In genomic region chr14:86217523-86217922, GRCh38 we compare ENCODE assay signal across 17 cellular contexts.
A peak's percentile ranks its signal among the peaks of the same experiment; 100 is the strongest.
DNase-seq lines count a peak whose midpoint lies in the region; ATAC-seq and TF ChIP-seq lines count a peak whose summit lies in the region.
"Had no signal": no experiment of that assay in that cellular context is flagged by ENCODE, and none has a peak within 500 bp of the region (broad histone marks: within the 10 kb centered on the region; RNA-seq: fewer than 3 reads in every experiment).

No MANE protein-coding gene starts in this region.

- no peak overlapping the region for H3K4me3 ChIP-seq in GM23338
- H3K4me3 ChIP-seq in Loucy (ENCODE audit: low read length, poor library complexity, severe bottlenecking): no peak overlapping the region
- no peak overlapping the region for H3K4me3 ChIP-seq in endodermal cell (ENCODE audit: low read length)
- no peak overlapping the region for H3K4me3 ChIP-seq in neural progenitor cell
- H3K4me3 ChIP-seq in stomach: no peak overlapping the region
- H3K4me3 ChIP-seq: HAP-1 had no signal

- intact Hi-C loops in stomach (cut with DNase I; ENCODE audit: low total_unique reads): no loop called here

- H3K27me3 Mint-ChIP-seq in GM23338 (ENCODE audit: insufficient read depth, low read depth, poor library complexity) (peaks cover 1% of the 10 kb centered on the region), endodermal cell (ENCODE audit: insufficient read depth) (no peaks in the 10 kb centered on the region), neural progenitor cell (ENCODE audit: insufficient read depth, low read depth) (no peaks in the 10 kb centered on the region)

- H3K27ac ChIP-seq in GM23338 (ENCODE audit: low read depth): no peak overlapping the region
- H3K27ac ChIP-seq in endodermal cell (ENCODE audit: low read depth, low read length): no peak overlapping the region
- H3K27ac ChIP-seq in neural progenitor cell: no peak overlapping the region
- no peak overlapping the region for H3K27ac ChIP-seq in stomach

- peaks cover 17% of the 10 kb centered on the region for H3K4me1 Mint-ChIP-seq in GM23338
- H3K4me1 Mint-ChIP-seq in endodermal cell: peaks cover 12% of the 10 kb centered on the region
- H3K4me1 Mint-ChIP-seq in neural progenitor cell: peaks cover 9% of the 10 kb centered on the region

- DNase-seq in GM23338 (ENCODE audit: low spot score) (peak; percentile 49), endodermal cell (peak; percentile 65), neural progenitor cell (ENCODE audit: low spot score) (peak; percentile 9), stomach (no peak), T-helper 9 cell (no peak), omental fat pad (ENCODE audit: low spot score) (no peak)
- DNase-seq: BE2C, Calu3, DMS79 treated with DMSO at 0.1 percent for 48 hours, HFFc6, KBM-7, MM.1S, NCI-H2029, NCI-H526 treated with DMSO at 0.1 percent for 48 hours had no signal

- 71% methylated on average over 10 of the region's 14 CpGs; no CpG with 5 or more reads in 1 of the 2 experiments for WGBS in endodermal cell (ENCODE audit: insufficient coverage in 1 of 2, insufficient read length in 1 of 2), 2 experiments
- 58 to 77% (median 62%) methylated on average over 14 of the region's 14 CpGs for WGBS in stomach, 5 donors

- no peak for TF ChIP-seq POLR2A in stomach (IDR thresholded peaks at IDR 0.05)

- H4K20me1 ChIP-seq in GM23338 (replicated peaks; ENCODE audit: insufficient read depth): no peaks in the 10 kb centered on the region
- no peaks in the 10 kb centered on the region for H4K20me1 ChIP-seq in Loucy (ENCODE audit: insufficient read depth, low read length, poor library complexity, severe bottlenecking)
- no peaks in the 10 kb centered on the region for H4K20me1 ChIP-seq in neural progenitor cell (ENCODE audit: low read depth)

- TF ChIP-seq CTCF in GM23338 (conservative IDR thresholded peaks at IDR 0.05; ENCODE audit: low read depth in 2 of 2): peak; percentile 21 to 43; a peak in 3 of 4 replicates
- no peak for TF ChIP-seq CTCF in Loucy (conservative IDR thresholded peaks at IDR 0.05; ENCODE audit: low read length)
- TF ChIP-seq CTCF in endodermal cell (conservative IDR thresholded peaks at IDR 0.05): peak; percentile 47
- TF ChIP-seq CTCF in neural progenitor cell (IDR thresholded peaks at IDR 0.05): peak; percentile 26
- no peak for TF ChIP-seq CTCF in stomach (IDR thresholded peaks at IDR 0.05)
- TF ChIP-seq CTCF in omental fat pad (IDR thresholded peaks at IDR 0.05): no peak

- peaks cover 21% of the 10 kb centered on the region for H3K4me1 ChIP-seq in GM23338 (ENCODE audit: insufficient read depth)
- H3K4me1 ChIP-seq in Loucy (ENCODE audit: insufficient read depth, low read length, poor library complexity, severe bottlenecking): peaks cover 15% of the 10 kb centered on the region
- peaks cover 5% of the 10 kb centered on the region for H3K4me1 ChIP-seq in endodermal cell (ENCODE audit: control insufficient read depth, insufficient read depth, low read length)
- H3K4me1 ChIP-seq in neural progenitor cell: peaks cover 4% of the 10 kb centered on the region
- no peaks in the 10 kb centered on the region for H3K4me1 ChIP-seq in stomach
- H3K4me1 ChIP-seq: HAP-1 had no signal

- no peak overlapping the region for H3K4me2 ChIP-seq in GM23338
- H3K4me2 ChIP-seq in Loucy (ENCODE audit: low read depth, low read length, poor library complexity, severe bottlenecking): no peak overlapping the region
- no peak overlapping the region for H3K4me2 ChIP-seq in neural progenitor cell

- H3K9ac ChIP-seq in Loucy (ENCODE audit: low read depth, low read length, poor library complexity, severe bottlenecking): no peak overlapping the region
- no peak overlapping the region for H3K9ac ChIP-seq in endodermal cell (ENCODE audit: extremely low read depth, low read length, poor library complexity, severe bottlenecking)
- no peak overlapping the region for H3K9ac ChIP-seq in neural progenitor cell

- H3K9me3 Mint-ChIP-seq in GM23338 (no peaks in the 10 kb centered on the region), endodermal cell (no peaks in the 10 kb centered on the region), neural progenitor cell (no peaks in the 10 kb centered on the region)
- H3K9me3 Mint-ChIP-seq: HFFc6 had no signal

- H3K9me2 ChIP-seq in GM23338 (ENCODE audit: insufficient read depth): no peaks in the 10 kb centered on the region
- H3K9me2 ChIP-seq in Loucy (replicated peaks; ENCODE audit: low read depth, low read length): no peaks in the 10 kb centered on the region

- H3K9me3 ChIP-seq in Loucy (ENCODE audit: insufficient read depth, low read depth, low read length): no peaks in the 10 kb centered on the region
- no peaks in the 10 kb centered on the region for H3K9me3 ChIP-seq in endodermal cell (ENCODE audit: control insufficient read depth, low read length)
- no peaks in the 10 kb centered on the region for H3K9me3 ChIP-seq in neural progenitor cell (ENCODE audit: low read depth)
- no peaks in the 10 kb centered on the region for H3K9me3 ChIP-seq in stomach
- H3K9me3 ChIP-seq: BE2C, HAP-1 had no signal

- H3K79me2 ChIP-seq in GM23338 (replicated peaks; ENCODE audit: insufficient read depth): no peaks in the 10 kb centered on the region
- no peaks in the 10 kb centered on the region for H3K79me2 ChIP-seq in Loucy (ENCODE audit: insufficient read depth, low read length)
- no peaks in the 10 kb centered on the region for H3K79me2 ChIP-seq in neural progenitor cell (ENCODE audit: low read depth)

- H3F3A ChIP-seq in GM23338 (replicated peaks; ENCODE audit: low read depth): no peaks in the 10 kb centered on the region
- no peaks in the 10 kb centered on the region for H3F3A ChIP-seq in Loucy (ENCODE audit: low read depth)
- H3F3A ChIP-seq in neural progenitor cell (ENCODE audit: low read depth): no peaks in the 10 kb centered on the region

- H3K36me3 ChIP-seq in GM23338 (ENCODE audit: insufficient read depth) (no peaks in the 10 kb centered on the region), Loucy (ENCODE audit: insufficient read depth, low read length) (no peaks in the 10 kb centered on the region), endodermal cell (ENCODE audit: control insufficient read depth, insufficient read depth, low read length) (no peaks in the 10 kb centered on the region), neural progenitor cell (no peaks in the 10 kb centered on the region), stomach (no peaks in the 10 kb centered on the region)
- H3K36me3 ChIP-seq: BE2C, HAP-1 had no signal

- no peak overlapping the region for H2AFZ ChIP-seq in GM23338
- H2AFZ ChIP-seq in Loucy (ENCODE audit: low read length): peak overlapping the region; percentile 34; the same call in 1 of the 2 replicates
- peak overlapping the region; percentile 81 for H2AFZ ChIP-seq in neural progenitor cell (replicated peaks)

- TF ChIP-seq EP300 in stomach (IDR thresholded peaks at IDR 0.05): no peak

- H3K27me3 ChIP-seq in GM23338 (ENCODE audit: insufficient read depth) (no peaks in the 10 kb centered on the region), Loucy (ENCODE audit: insufficient read depth, low read length, poor library complexity, severe bottlenecking) (no peaks in the 10 kb centered on the region), endodermal cell (ENCODE audit: control insufficient read depth, insufficient read depth, low read length, poor library complexity, severe bottlenecking) (no peaks in the 10 kb centered on the region), neural progenitor cell (no peaks in the 10 kb centered on the region), stomach (no peaks in the 10 kb centered on the region)
- H3K27me3 ChIP-seq: BE2C had no signal

- no peak overlapping the region for H3K27ac Mint-ChIP-seq in GM23338
- no peak overlapping the region for H3K27ac Mint-ChIP-seq in endodermal cell
- H3K27ac Mint-ChIP-seq in neural progenitor cell: no peak overlapping the region
- H3K27ac Mint-ChIP-seq: HFFc6 had no signal

- no peaks in the 10 kb centered on the region for H3K36me3 Mint-ChIP-seq in GM23338 (ENCODE audit: low read depth)
- H3K36me3 Mint-ChIP-seq in endodermal cell (ENCODE audit: low read depth): no peaks in the 10 kb centered on the region
- no peaks in the 10 kb centered on the region for H3K36me3 Mint-ChIP-seq in neural progenitor cell

- no peak overlapping the region for H3K4me3 Mint-ChIP-seq in GM23338
- no peak overlapping the region for H3K4me3 Mint-ChIP-seq in endodermal cell
- no peak overlapping the region for H3K4me3 Mint-ChIP-seq in neural progenitor cell
- H3K4me3 Mint-ChIP-seq: HFFc6 had no signal

- ATAC-seq in GM23338: peak; percentile 85
- ATAC-seq in omental fat pad (ENCODE audit: low FRiP score): no peak
- ATAC-seq: SK-N-SH treated with all-trans-retinoic acid at 6 μM for 48 hours had no signal

TF ChIP-seq in GM23338, 12 proteins besides CTCF, POLR2A, EP300 and RAD21:
- TF ChIP-seq EZH2 (IDR thresholded peaks at IDR 0.05; ENCODE audit: low read depth, unreplicated experiment) (no peak), ZNF114 (CRISPR knock-in tag; IDR thresholded peaks at IDR 0.05) (no peak), STAT1 (IDR thresholded peaks at IDR 0.05; ENCODE audit: unreplicated experiment) (no peak)
- TF ChIP-seq, protein P1, sequence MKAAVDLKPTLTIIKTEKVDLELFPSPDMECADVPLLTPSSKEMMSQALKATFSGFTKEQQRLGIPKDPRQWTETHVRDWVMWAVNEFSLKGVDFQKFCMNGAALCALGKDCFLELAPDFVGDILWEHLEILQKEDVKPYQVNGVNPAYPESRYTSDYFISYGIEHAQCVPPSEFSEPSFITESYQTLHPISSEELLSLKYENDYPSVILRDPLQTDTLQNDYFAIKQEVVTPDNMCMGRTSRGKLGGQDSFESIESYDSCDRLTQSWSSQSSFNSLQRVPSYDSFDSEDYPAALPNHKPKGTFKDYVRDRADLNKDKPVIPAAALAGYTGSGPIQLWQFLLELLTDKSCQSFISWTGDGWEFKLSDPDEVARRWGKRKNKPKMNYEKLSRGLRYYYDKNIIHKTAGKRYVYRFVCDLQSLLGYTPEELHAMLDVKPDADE (IDR thresholded peaks at IDR 0.05): no peak

Comparison
In these comparisons a context has a peak if more than half of its experiments do, and no peak if none do; other contexts are left out.
1. DNase-seq: peak in GM23338 (single experiment), endodermal cell (single experiment) and neural progenitor cell (single experiment); none in stomach (single experiment), T-helper 9 cell (single experiment) and omental fat pad (single experiment).
2. CTCF ChIP-seq: peak in GM23338 (2 of 2), endodermal cell (single experiment) and neural progenitor cell (single experiment); none in Loucy (single experiment), stomach (0 of 7) and omental fat pad (0 of 3).